Comparison of ENCODE assay signal across 12 cellular contexts in the genomic region with DNA sequence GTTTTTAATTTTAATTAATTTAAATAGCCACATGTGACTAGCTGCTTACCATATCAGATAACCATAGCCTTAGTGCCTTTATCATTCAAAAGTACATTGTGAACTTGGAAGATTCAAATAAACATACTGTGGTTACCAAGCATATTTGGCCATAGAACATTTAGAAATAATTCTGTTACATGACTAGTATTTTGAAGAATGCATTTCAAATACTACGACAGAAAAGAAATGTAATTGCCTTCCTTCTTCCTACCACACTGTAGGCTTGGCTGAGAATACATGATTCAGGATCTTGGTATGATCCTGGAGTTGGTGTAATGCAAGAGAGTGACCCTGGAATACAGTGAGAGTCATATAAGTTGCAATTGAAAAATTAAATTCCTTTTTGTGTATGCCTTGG.
DNase-seq lines count a peak whose midpoint lies in the region; ATAC-seq and TF ChIP-seq lines count a peak whose summit lies in the region.
"Had no signal": no experiment of that assay in that cellular context is flagged by ENCODE, and none has a peak within 500 bp of the region (broad histone marks: within the 10 kb centered on the region; RNA-seq: fewer than 3 reads in every experiment).

No MANE protein-coding gene starts in this region.

- no peaks in the 10 kb centered on the region for H3K9me3 Mint-ChIP-seq in activated T-cell treated with anti-CD3 and anti-CD28 coated beads, Interleukin-2, amount 50 U/mL, for 72 hours

- peak overlapping the region in 1 of 2 donors; percentile 47 for H3K4me3 Mint-ChIP-seq in activated T-cell treated with anti-CD3 and anti-CD28 coated beads, Interleukin-2, amount 50 U/mL, for 72 hours
- H3K4me3 Mint-ChIP-seq: B cell had no signal

- H3K36me3 ChIP-seq in adipocyte (ENCODE audit: control insufficient read depth, insufficient read depth, low read length, severe bottlenecking) (peaks cover 14% of the 10 kb centered on the region), thoracic aorta (no peaks in the 10 kb centered on the region)
- H3K36me3 ChIP-seq: upper lobe of left lung had no signal

- H3K27ac Mint-ChIP-seq in activated T-cell treated with anti-CD3 and anti-CD28 coated beads, Interleukin-2, amount 50 U/mL, for 72 hours: peak overlapping the region; percentile 56
- H3K27ac Mint-ChIP-seq: B cell had no signal

- no peaks in the 10 kb centered on the region for H3K27me3 Mint-ChIP-seq in activated T-cell treated with anti-CD3 and anti-CD28 coated beads, Interleukin-2, amount 50 U/mL, for 72 hours (ENCODE audit: low read depth)

- no peaks in the 10 kb centered on the region for H3K9me3 ChIP-seq in adipocyte (ENCODE audit: control insufficient read depth, low read length)
- H3K9me3 ChIP-seq in thoracic aorta: no peaks in the 10 kb centered on the region
- H3K9me3 ChIP-seq: upper lobe of left lung had no signal

- no peaks in the 10 kb centered on the region for H3K36me3 Mint-ChIP-seq in activated T-cell treated with anti-CD3 and anti-CD28 coated beads, Interleukin-2, amount 50 U/mL, for 72 hours (ENCODE audit: insufficient read depth in 2 of 2)

- H3K27me3 ChIP-seq in adipocyte (replicated peaks; ENCODE audit: control insufficient read depth, insufficient read depth, low read length) (no peaks in the 10 kb centered on the region), thoracic aorta (replicated peaks; ENCODE audit: insufficient read depth) (no peaks in the 10 kb centered on the region)
- H3K27me3 ChIP-seq: upper lobe of left lung had no signal

- H3K4me1 Mint-ChIP-seq in activated T-cell treated with anti-CD3 and anti-CD28 coated beads, Interleukin-2, amount 50 U/mL, for 72 hours (ENCODE audit: low read depth): peaks cover 44% of the 10 kb centered on the region

- H3K4me3 ChIP-seq in adipocyte (ENCODE audit: low read length): peak overlapping the region; percentile 38
- no peak overlapping the region for H3K4me3 ChIP-seq in thoracic aorta
- H3K4me3 ChIP-seq: upper lobe of left lung had no signal

- no peak for DNase-seq in activated T-cell treated with anti-CD3 and anti-CD28 coated beads, Interleukin-2, amount 50 U/mL, for 72 hours
- DNase-seq in activated T-cell treated with anti-CD3 and anti-CD28 coated beads, Interleukin-2, amount 50 U/mL, for 1 hour: no peak
- DNase-seq in adipocyte (ENCODE audit: low read depth) (peak; percentile 95), hepatic stellate cell (ENCODE audit: low spot score) (peak; percentile 48), thoracic aorta (ENCODE audit: low spot score) (no peak), occipital lobe (lab: John Stamatoyannopoulos, UW) (no peak), cerebellar cortex (ENCODE audit: low spot score) (no peak), mucosa of gallbladder (ENCODE audit: low spot score) (no peak)
- DNase-seq: SIG-M5; stimulated activated CD4-positive, alpha-beta T cell treated with anti-CD3 and anti-CD28 coated beads, Interleukin-1b, Interleukin-23, amount 100 ng/mL, for 48 hours; upper lobe of left lung had no signal

- no peak for ATAC-seq in activated T-cell treated with anti-CD3 and anti-CD28 coated beads, Interleukin-2, amount 50 U/mL, for 72 hours (replicated peaks in 1 of 2)
- peak; percentile 73 for ATAC-seq in thoracic aorta (ENCODE audit: insufficient number of reproducible peaks, low FRiP score, low read depth)

- TF ChIP-seq CTCF in thoracic aorta (IDR thresholded peaks at IDR 0.05): no peak

- H3K9ac ChIP-seq in adipocyte (ENCODE audit: low read length): peak overlapping the region; percentile 89

- peak overlapping the region; percentile 64 to 70 for H3K27ac ChIP-seq in thoracic aorta

- H3K4me1 ChIP-seq in adipocyte (ENCODE audit: control insufficient read depth, insufficient read depth, low read length): peaks cover 74% of the 10 kb centered on the region
- H3K4me1 ChIP-seq in thoracic aorta (ENCODE audit: control insufficient read depth in 1 of 2, low read depth in 2 of 2): peaks cover 48 to 86% of the 10 kb centered on the region in 2 donors

Comparison
In these comparisons a context has a peak if more than half of its experiments do, and no peak if none do; other contexts are left out.
1. DNase-seq: peak in adipocyte (single experiment) and hepatic stellate cell (single experiment); none in activated T-cell treated with anti-CD3 and anti-CD28 coated beads, Interleukin-2, amount 50 U/mL, for 72 hours (0 of 2), activated T-cell treated with anti-CD3 and anti-CD28 coated beads, Interleukin-2, amount 50 U/mL, for 1 hour (single experiment), thoracic aorta (single experiment), occipital lobe (single experiment), cerebellar cortex (single experiment) and mucosa of gallbladder (single experiment).